8 cellular contexts compared by ENCODE assay signal in the genomic region with DNA sequence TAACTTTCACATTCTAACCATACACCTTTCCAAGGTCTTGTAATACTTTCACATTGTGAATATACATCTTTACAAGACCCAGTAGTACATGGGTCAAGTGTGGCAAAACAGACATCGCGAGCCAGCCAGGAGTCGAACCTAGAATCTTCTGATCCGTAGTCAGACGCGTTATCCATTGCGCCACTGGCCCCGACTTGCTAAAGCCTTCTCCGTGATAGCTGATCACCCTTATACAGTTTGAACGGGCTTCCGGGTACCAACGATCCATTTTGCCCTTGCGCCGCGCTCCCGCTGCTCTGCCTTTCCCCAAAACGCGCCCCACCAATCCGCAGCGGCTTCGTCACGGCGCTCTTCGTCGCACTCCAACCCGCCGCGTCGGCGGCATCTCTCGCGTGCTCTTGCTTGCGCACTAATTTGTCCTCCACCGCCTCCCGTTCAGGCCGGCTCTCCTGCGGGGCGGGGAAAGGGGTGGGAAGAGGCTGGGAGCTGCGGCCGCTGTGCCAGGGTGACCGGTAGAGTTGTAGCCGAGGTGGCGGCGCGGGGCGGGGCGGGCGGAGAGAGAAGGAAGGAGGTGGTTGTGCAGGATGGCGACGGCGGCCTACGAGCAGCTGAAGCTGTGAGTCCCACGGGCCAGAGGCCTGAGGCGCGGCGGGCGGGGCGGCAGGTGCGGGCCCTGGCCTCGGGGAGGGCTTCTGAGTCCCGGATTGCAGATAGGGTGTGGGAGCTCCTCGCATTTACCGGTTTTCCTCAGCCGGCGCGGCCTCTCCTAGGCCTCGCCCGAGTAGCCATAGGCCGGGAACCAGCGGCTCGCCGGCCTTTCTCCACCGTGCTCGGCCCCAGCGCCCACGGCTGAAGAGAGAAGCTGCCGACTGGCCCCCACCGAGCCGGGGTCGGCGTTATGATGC. TPM values are rescaled to one million over a fixed set of nuclear protein-coding genes. Genes with fewer than 3 reads are reported as not detected.
DNase-seq lines count a peak whose midpoint lies in the region; ATAC-seq and TF ChIP-seq lines count a peak whose summit lies in the region.

A gene with protein sequence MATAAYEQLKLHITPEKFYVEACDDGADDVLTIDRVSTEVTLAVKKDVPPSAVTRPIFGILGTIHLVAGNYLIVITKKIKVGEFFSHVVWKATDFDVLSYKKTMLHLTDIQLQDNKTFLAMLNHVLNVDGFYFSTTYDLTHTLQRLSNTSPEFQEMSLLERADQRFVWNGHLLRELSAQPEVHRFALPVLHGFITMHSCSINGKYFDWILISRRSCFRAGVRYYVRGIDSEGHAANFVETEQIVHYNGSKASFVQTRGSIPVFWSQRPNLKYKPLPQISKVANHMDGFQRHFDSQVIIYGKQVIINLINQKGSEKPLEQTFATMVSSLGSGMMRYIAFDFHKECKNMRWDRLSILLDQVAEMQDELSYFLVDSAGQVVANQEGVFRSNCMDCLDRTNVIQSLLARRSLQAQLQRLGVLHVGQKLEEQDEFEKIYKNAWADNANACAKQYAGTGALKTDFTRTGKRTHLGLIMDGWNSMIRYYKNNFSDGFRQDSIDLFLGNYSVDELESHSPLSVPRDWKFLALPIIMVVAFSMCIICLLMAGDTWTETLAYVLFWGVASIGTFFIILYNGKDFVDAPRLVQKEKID (plus strand): TSS at position 515 of the 905 bp plus-strand sequence. CDS start 70 bp downstream, at position 585.

- intact Hi-C loops in left lung (cut with DNase I): no loop called here

- TF ChIP-seq CTCF in C4-2B (conservative IDR thresholded peaks at IDR 0.05) (no peak), left lung (IDR thresholded peaks at IDR 0.05) (no peak)

- H3K36me3 ChIP-seq in left lung: peaks cover 0 to 10% of the 10 kb centered on the region in 2 donors

- no peaks in the 10 kb centered on the region for H3K27me3 ChIP-seq in left lung

- H3K4me1 ChIP-seq in left lung: peaks cover 7 to 52% of the 10 kb centered on the region in 2 donors

- ATAC-seq in GM19395 (IDR thresholded peaks at IDR 0.05; ENCODE audit: unreplicated experiment) (peak; percentile 88), HG03565 (IDR thresholded peaks at IDR 0.05; ENCODE audit: unreplicated experiment) (peak; percentile 83), left lung (peak; percentile 95)

- peak within 1 kb of the TSS; percentile 95 for H3K27ac ChIP-seq in C4-2B
- peak within 1 kb of the TSS; percentile 91 to 96 for H3K27ac ChIP-seq in left lung

- peak within 1 kb of the TSS; percentile 84 to 96 for H3K4me3 ChIP-seq in left lung

- H3K9me3 ChIP-seq in left lung: no peaks in the 10 kb centered on the region

- DNase-seq in NCI-H774 (lab: John Stamatoyannopoulos, UW) (peak; percentile 91), dermis blood vessel endothelial cell (peak; percentile 99), left lung (peak; percentile 99 to 100)
- DNase-seq in activated CD4-positive, alpha-beta T cell treated with anti-CD3 and anti-CD28 coated beads, Interleukin-2, amount 50 U/mL, for 4 hours: peak; percentile 93 to 94
- DNase-seq in stimulated activated CD4-positive, alpha-beta T cell treated with anti-CD3 and anti-CD28 coated beads, Interleukin-2, amount 100 ng/mL, for 48 hours: peak; percentile 97 to 98

RNA-seq across cellular contexts. Expression of the gene that starts here (rescaled TPM):
- total RNA-seq in dermis blood vessel endothelial cell (48.5 and 51.0 TPM in 2 replicates), left lung (10 to 100 TPM; 58.2 to 69.8 TPM)

Comparison
In these comparisons a context has a peak if more than half of its experiments do, and no peak if none do; other contexts are left out.
1. Peak in every context shown above with its lines: DNase-seq, ATAC-seq, H3K4me3 ChIP-seq and H3K27ac ChIP-seq.